23 cellular contexts compared by ENCODE assay signal in genomic region chr14:35999264-35999663, GRCh38.
DNase-seq lines count a peak whose midpoint lies in the region; ATAC-seq and TF ChIP-seq lines count a peak whose summit lies in the region.
"Had no signal": no experiment of that assay in that cellular context is flagged by ENCODE, and none has a peak within 500 bp of the region (broad histone marks: within the 10 kb centered on the region; RNA-seq: fewer than 3 reads in every experiment).

No MANE protein-coding gene starts in this region.

- DNase-seq in DMS 273 (lab: John Stamatoyannopoulos, UW; ENCODE audit: unreplicated experiment) = peak; percentile 40
- DNase-seq in DMS 273 treated with DMSO at 0.1 percent for 48 hours (lab: John Stamatoyannopoulos, UW) = no peak
- peak; percentile 24 for DNase-seq in NCI-H526 treated with DMSO at 0.1 percent for 48 hours (lab: John Stamatoyannopoulos, UW)
- DNase-seq in glutamatergic neuron = no peak
- no peak for DNase-seq in KBM-7
- no peak for DNase-seq in activated T-cell treated with anti-CD3 and anti-CD28 coated beads, Interleukin-2, amount 50 U/mL, for 24 hours
- DNase-seq: AML-193; Calu3; CD8-positive, alpha-beta memory T cell; DMS53; EL; MM.1S; NCI-H1048; NCI-H1417 treated with DMSO at 0.1 percent for 48 hours; NCI-H2029; NCI-H2171; NCI-H345 had no signal

- peak overlapping the region; percentile 62 for H3K4me3 Mint-ChIP-seq in glutamatergic neuron (ENCODE audit: unreplicated experiment)
- H3K4me3 Mint-ChIP-seq in activated T-cell treated with anti-CD3 and anti-CD28 coated beads, Interleukin-2, amount 50 U/mL, for 24 hours = no peak overlapping the region
- H3K4me3 Mint-ChIP-seq: CD8-positive, alpha-beta memory T cell had no signal

- H3K4me1 Mint-ChIP-seq in glutamatergic neuron (ENCODE audit: low read depth, unreplicated experiment) = peaks cover 1% of the 10 kb centered on the region
- H3K4me1 Mint-ChIP-seq in activated T-cell treated with anti-CD3 and anti-CD28 coated beads, Interleukin-2, amount 50 U/mL, for 24 hours (ENCODE audit: low read depth) = no peaks in the 10 kb centered on the region
- H3K4me1 Mint-ChIP-seq: CD8-positive, alpha-beta memory T cell had no signal

- no peak for TF ChIP-seq CTCF in glutamatergic neuron (IDR thresholded peaks at IDR 0.05; ENCODE audit: partially characterized antibody, unreplicated experiment)

- H3K36me3 Mint-ChIP-seq in glutamatergic neuron (ENCODE audit: unreplicated experiment) = no peaks in the 10 kb centered on the region
- H3K36me3 Mint-ChIP-seq in activated T-cell treated with anti-CD3 and anti-CD28 coated beads, Interleukin-2, amount 50 U/mL, for 24 hours (ENCODE audit: low read depth) = no peaks in the 10 kb centered on the region
- H3K36me3 Mint-ChIP-seq: CD8-positive, alpha-beta memory T cell had no signal

- H3K9me3 Mint-ChIP-seq in glutamatergic neuron (ENCODE audit: unreplicated experiment) = no peaks in the 10 kb centered on the region
- no peaks in the 10 kb centered on the region for H3K9me3 Mint-ChIP-seq in activated T-cell treated with anti-CD3 and anti-CD28 coated beads, Interleukin-2, amount 50 U/mL, for 24 hours
- H3K9me3 Mint-ChIP-seq: CD8-positive, alpha-beta memory T cell had no signal

- peak overlapping the region; percentile 79 for H3K27ac Mint-ChIP-seq in glutamatergic neuron (ENCODE audit: unreplicated experiment)
- no peak overlapping the region for H3K27ac Mint-ChIP-seq in activated T-cell treated with anti-CD3 and anti-CD28 coated beads, Interleukin-2, amount 50 U/mL, for 24 hours
- H3K27ac Mint-ChIP-seq: CD8-positive, alpha-beta memory T cell had no signal

- no peaks in the 10 kb centered on the region for H3K27me3 Mint-ChIP-seq in glutamatergic neuron (ENCODE audit: unreplicated experiment)
- peaks cover 6% of the 10 kb centered on the region for H3K27me3 Mint-ChIP-seq in activated T-cell treated with anti-CD3 and anti-CD28 coated beads, Interleukin-2, amount 50 U/mL, for 24 hours

- no peak for ATAC-seq in HG03045 (IDR thresholded peaks at IDR 0.05; ENCODE audit: unreplicated experiment)
- ATAC-seq: Panc1, SK-N-SH treated with all-trans-retinoic acid at 6 μM for 48 hours had no signal

- peak overlapping the region; percentile 82 for H3K27ac ChIP-seq in temporal lobe (ENCODE audit: low read depth, low read length)
- H3K27ac ChIP-seq: 22Rv1, C4-2B had no signal

- in situ Hi-C loops in KBM-7 (cut with MboI; ENCODE audit: low pct_unique_long_range_greater_than_20kb, low sequenced_read_pairs) = no loop called here

Comparison
In these comparisons a context has a peak if more than half of its experiments do, and no peak if none do; other contexts are left out.
1. DNase-seq: peak in DMS 273 (single experiment) and NCI-H526 treated with DMSO at 0.1 percent for 48 hours (single experiment); none in DMS 273 treated with DMSO at 0.1 percent for 48 hours (single experiment), glutamatergic neuron (single experiment), KBM-7 (single experiment) and activated T-cell treated with anti-CD3 and anti-CD28 coated beads, Interleukin-2, amount 50 U/mL, for 24 hours (single experiment).